Comparison of ENCODE assay signal across 8 cellular contexts in the genomic region with DNA sequence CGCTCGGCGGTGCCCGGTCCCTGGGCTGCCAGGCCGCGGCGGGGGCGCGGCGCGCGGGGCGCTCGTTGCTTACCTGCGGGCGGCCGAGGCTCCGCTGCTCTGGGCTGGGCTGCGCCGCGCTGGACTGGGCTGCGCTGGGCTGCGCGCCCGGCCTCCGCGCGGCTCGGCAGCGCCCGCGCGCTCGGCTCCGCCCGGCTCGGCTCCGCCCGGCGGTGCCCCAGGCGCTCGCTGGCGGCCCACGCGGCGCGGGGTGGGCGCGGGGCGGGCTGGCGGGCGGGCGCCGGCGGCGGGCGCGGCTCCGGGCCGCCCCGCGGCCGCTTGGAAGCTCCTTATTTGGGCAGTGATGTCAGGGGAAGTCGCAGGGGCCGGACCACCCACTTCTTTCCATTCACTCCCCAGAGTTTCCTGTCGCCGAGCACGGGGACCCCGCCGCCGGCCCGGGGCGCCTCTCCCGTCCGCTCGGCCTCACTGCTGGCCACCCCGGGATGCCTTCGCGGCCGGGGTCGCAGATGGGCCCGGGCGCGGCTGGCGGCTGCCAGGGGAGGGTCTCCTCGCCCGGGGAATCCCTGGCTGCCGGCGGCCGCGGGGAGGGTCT.
A peak's percentile ranks its signal among the peaks of the same experiment; 100 is the strongest.
DNase-seq lines count a peak whose midpoint lies in the region; ATAC-seq and TF ChIP-seq lines count a peak whose summit lies in the region.

No MANE protein-coding gene starts in this region.

- ATAC-seq in GM21423 (IDR thresholded peaks at IDR 0.05; ENCODE audit: unreplicated experiment): peak; percentile 54

- peak overlapping the region; percentile 71 for H3K4me3 ChIP-seq in Jurkat, Clone E6-1 (ENCODE audit: low read length)
- peak overlapping the region; percentile 60 for H3K4me3 ChIP-seq in WI38 (ENCODE audit: low read depth, low read length)
- H3K4me3 ChIP-seq in cardiac fibroblast (replicated peaks in 1 of 2; ENCODE audit: low read depth in 2 of 2, low read length in 2 of 2): peak overlapping the region; percentile 64 to 67

- peak; percentile 36 for DNase-seq in DMS 273 treated with DMSO at 0.1 percent for 48 hours (lab: John Stamatoyannopoulos, UW)
- peak; percentile 76 for DNase-seq in Jurkat, Clone E6-1 (ENCODE audit: low read depth, low spot score)
- peak; percentile 75 to 83 for DNase-seq in cardiac fibroblast (ENCODE audit: low read depth in 2 of 2)
- peak; percentile 77 for DNase-seq in kidney glomerular epithelial cell (lab: John Stamatoyannopoulos, UW)
- DNase-seq in stimulated activated CD4-positive, alpha-beta T cell treated with anti-CD3 and anti-CD28 coated beads, Interleukin-2, amount 100 ng/mL, for 24 hours: peak; percentile 79 to 81
- no peak for DNase-seq in occipital lobe (lab: John Stamatoyannopoulos, UW)

- no peak for TF ChIP-seq CTCF in WI38 (IDR thresholded peaks at IDR 0.05; ENCODE audit: low read depth, low read length)
- no peak for TF ChIP-seq CTCF in cardiac fibroblast (IDR thresholded peaks at IDR 0.05; ENCODE audit: low read depth, low read length)
